16 cellular contexts compared by ENCODE assay signal in genomic region chr12:108573310-108573709, GRCh38.
DNase-seq lines count a peak whose midpoint lies in the region; ATAC-seq and TF ChIP-seq lines count a peak whose summit lies in the region.
"Had no signal": no experiment of that assay in that cellular context is flagged by ENCODE, and none has a peak within 500 bp of the region (broad histone marks: within the 10 kb centered on the region; RNA-seq: fewer than 3 reads in every experiment).

No MANE protein-coding gene starts in this region.

- peak; percentile 70 to 73 for ATAC-seq in activated CD4-positive, CD25-positive, alpha-beta regulatory T cell treated with anti-CD3 and anti-CD28 coated beads, Interleukin-2, amount 50 U/mL, for 24 hours
- ATAC-seq in GM19395 (IDR thresholded peaks at IDR 0.05; ENCODE audit: unreplicated experiment): peak; percentile 33
- no peak for ATAC-seq in GM21528 (IDR thresholded peaks at IDR 0.05; ENCODE audit: low FRiP score, unreplicated experiment)
- ATAC-seq: sciatic nerve had no signal

- H3K4me1 ChIP-seq in OCI-LY3 (ENCODE audit: low read length): peaks cover 67% of the 10 kb centered on the region

- peak overlapping the region; percentile 50 for H3K27ac ChIP-seq in OCI-LY3 (ENCODE audit: low read length)
- H3K27ac ChIP-seq: 22Rv1, epithelial cell of prostate, left ventricle myocardium inferior, transverse colon had no signal

- peak overlapping the region; percentile 52 for H3K4me3 ChIP-seq in OCI-LY3 (ENCODE audit: low read length)
- H3K4me3 ChIP-seq: left ventricle myocardium inferior, transverse colon had no signal

- H3K79me2 ChIP-seq in OCI-LY3 (ENCODE audit: low read length): no peaks in the 10 kb centered on the region

- peak overlapping the region; percentile 78 for H3K4me2 ChIP-seq in OCI-LY3 (ENCODE audit: low read length)

- H3K9ac ChIP-seq in OCI-LY3 (ENCODE audit: low read length): no peak overlapping the region

- no peak overlapping the region for H2AFZ ChIP-seq in OCI-LY3 (ENCODE audit: low read depth, low read length)

- H3K27me3 ChIP-seq in OCI-LY3 (ENCODE audit: low read depth, low read length): no peaks in the 10 kb centered on the region
- H3K27me3 ChIP-seq: transverse colon had no signal

- TF ChIP-seq CTCF in OCI-LY3 (IDR thresholded peaks at IDR 0.05; ENCODE audit: low read depth, low read length) (no peak), GM13976 (IDR thresholded peaks at IDR 0.05; ENCODE audit: borderline replicate concordance, control extremely low read depth, extremely low read depth, insufficient read depth, missing control alignments) (no peak)

- no peak for DNase-seq in activated CD4-positive, CD25-positive, alpha-beta regulatory T cell (lab: John Stamatoyannopoulos, UW)
- DNase-seq in islet precursor cell (peak; percentile 10), GM13976 (ENCODE audit: low spot score) (no peak), KG1 (lab: John Stamatoyannopoulos, UW) (no peak)
- DNase-seq: H9, left ventricle myocardium inferior, NCI-H187, Right ventricle myocardium superior, transverse colon had no signal

- in situ Hi-C loops in GM13976 (cut with MboI; ENCODE audit: low sequenced_read_pairs, unreplicated experiment): loop anchor here (25.0 kb wide), 1 partner anchor 514 kb away; the partner anchor contains the start of genes ALKBH2 and UNG

- no peaks in the 10 kb centered on the region for H4K20me1 ChIP-seq in OCI-LY3 (ENCODE audit: insufficient read depth, low read length)

- H3K9me3 ChIP-seq in OCI-LY3 (ENCODE audit: insufficient read depth, low read length): no peaks in the 10 kb centered on the region
- H3K9me3 ChIP-seq: left ventricle myocardium inferior, transverse colon had no signal

- peaks cover 10% of the 10 kb centered on the region for H3K36me3 ChIP-seq in OCI-LY3 (replicated peaks; ENCODE audit: low read depth, low read length)
